ENCODE assay signal across 11 cellular contexts in the genomic region with DNA sequence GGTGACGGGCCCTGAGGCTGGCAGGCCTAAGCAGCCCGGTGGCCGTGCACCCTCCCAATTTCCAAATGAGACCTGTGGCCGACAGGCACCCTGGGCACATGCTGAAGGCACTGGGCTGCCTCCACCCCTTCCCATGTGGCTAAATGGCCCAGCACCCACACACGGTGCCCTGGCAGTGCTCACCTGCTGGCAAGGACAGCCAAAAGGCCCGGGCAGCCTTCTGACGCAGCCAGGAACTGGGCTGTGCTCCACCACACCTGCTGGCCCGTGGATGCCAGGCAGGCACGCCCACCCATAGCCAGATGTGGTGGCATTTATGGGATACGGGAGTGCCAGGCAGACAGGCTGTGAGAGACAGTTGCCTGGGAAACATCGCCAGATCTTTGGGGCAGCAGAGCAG. TPM values are rescaled to one million over a fixed set of nuclear protein-coding genes. Genes with fewer than 3 reads are reported as not detected.
DNase-seq lines count a peak whose midpoint lies in the region; ATAC-seq and TF ChIP-seq lines count a peak whose summit lies in the region.
"Had no signal": no experiment of that assay in that cellular context is flagged by ENCODE, and none has a peak within 500 bp of the region (broad histone marks: within the 10 kb centered on the region; RNA-seq: fewer than 3 reads in every experiment).

No MANE protein-coding gene starts in this region.

- no peaks in the 10 kb centered on the region for H3K9me3 Mint-ChIP-seq in T-helper 1 cell treated with Interleukin-12 subunit alpha and Interleukin-12 subunit beta and Interleukin-4 antibody, amounts not matched to agents 30 μg/mL and 1 μg/mL, for 36 hours
- H3K9me3 Mint-ChIP-seq: endodermal cell had no signal

- TF ChIP-seq CTCF in left lung (IDR thresholded peaks at IDR 0.05) (no peak), OCI-LY7 (conservative IDR thresholded peaks at IDR 0.05; ENCODE audit: low read length) (no peak)

- H3K36me3 Mint-ChIP-seq in T-helper 1 cell treated with Interleukin-12 subunit alpha and Interleukin-12 subunit beta and Interleukin-4 antibody, amounts not matched to agents 30 μg/mL and 1 μg/mL, for 36 hours (ENCODE audit: low read depth), result peaks cover 3% of the 10 kb centered on the region

- H3K4me3 Mint-ChIP-seq in T-helper 1 cell treated with Interleukin-12 subunit alpha and Interleukin-12 subunit beta and Interleukin-4 antibody, amounts not matched to agents 30 μg/mL and 1 μg/mL, for 36 hours, result peak overlapping the region; percentile 89

- no peaks in the 10 kb centered on the region for H3K79me2 ChIP-seq in OCI-LY7 (ENCODE audit: insufficient read depth, low read depth, low read length)

- BruUV-seq in OCI-LY7 (replicated peaks; lab: Mats Ljungman, UMichigan), result no TSS peak

- peak overlapping the region; percentile 89 for H3K27ac Mint-ChIP-seq in T-helper 1 cell treated with Interleukin-12 subunit alpha and Interleukin-12 subunit beta and Interleukin-4 antibody, amounts not matched to agents 30 μg/mL and 1 μg/mL, for 36 hours

- peak overlapping the region in 4 of 5 donors; percentile 23 to 57 (median 44) for H3K9ac ChIP-seq in subcutaneous abdominal adipose tissue (ENCODE audit: low read length in 5 of 5)

- no peaks in the 10 kb centered on the region for H3K9me3 ChIP-seq in left lung
- H3K9me3 ChIP-seq in subcutaneous abdominal adipose tissue (ENCODE audit: control insufficient read depth in 5 of 5, low read length in 5 of 5), result no peaks in the 10 kb centered on the region
- no peaks in the 10 kb centered on the region for H3K9me3 ChIP-seq in OCI-LY7 (ENCODE audit: low read length)

- POLR2A ChIA-PET in OCI-LY7 (lab: Charles Lee), result no interaction called here

- peaks cover 4 to 41% of the 10 kb centered on the region in 2 donors for H3K4me1 ChIP-seq in left lung
- peaks cover 4 to 48% (median 36%) of the 10 kb centered on the region in 5 donors for H3K4me1 ChIP-seq in subcutaneous abdominal adipose tissue (ENCODE audit: control insufficient read depth in 5 of 5, insufficient read depth in 5 of 5, low read length in 5 of 5)
- peaks cover 10% of the 10 kb centered on the region for H3K4me1 ChIP-seq in OCI-LY7 (ENCODE audit: insufficient read depth, low read length, poor library complexity, severe bottlenecking)

- no peaks in the 10 kb centered on the region for H3K9me2 ChIP-seq in OCI-LY7 (ENCODE audit: insufficient read depth, low read length)

- WGBS in adipose tissue, 3 donors, result 45 to 78% (median 75%) methylated on average over 11 of the region's 11 CpGs

- ATAC-seq in left lung (no peak), HG03378 (IDR thresholded peaks at IDR 0.05; ENCODE audit: unreplicated experiment) (no peak)

- H4K20me1 ChIP-seq in OCI-LY7 (ENCODE audit: insufficient read depth, low read length), result no peaks in the 10 kb centered on the region

- H2AFZ ChIP-seq in OCI-LY7 (ENCODE audit: low read length), result no peak overlapping the region

- no peaks in the 10 kb centered on the region for H3K27me3 Mint-ChIP-seq in T-helper 1 cell treated with Interleukin-12 subunit alpha and Interleukin-12 subunit beta and Interleukin-4 antibody, amounts not matched to agents 30 μg/mL and 1 μg/mL, for 36 hours (ENCODE audit: low read depth)

- H3K27me3 ChIP-seq in left lung, result no peaks in the 10 kb centered on the region
- H3K27me3 ChIP-seq in subcutaneous abdominal adipose tissue (ENCODE audit: control insufficient read depth in 5 of 5, insufficient read depth in 4 of 5, low read length in 5 of 5), result no peaks in the 10 kb centered on the region

- DNase-seq in T-helper 1 cell (no peak), left lung (no peak), NCI-H526 (lab: John Stamatoyannopoulos, UW) (no peak), OCI-LY7 (ENCODE audit: low spot score) (no peak)
- DNase-seq: NCI-H1105 treated with DMSO at 0.1 percent for 48 hours had no signal

- no peak overlapping the region for H3K4me3 ChIP-seq in left lung
- peak overlapping the region in 1 of 5 donors; percentile 79 for H3K4me3 ChIP-seq in subcutaneous abdominal adipose tissue (ENCODE audit: low read depth in 1 of 5, low read length in 5 of 5)
- H3K4me3 ChIP-seq in OCI-LY7 (ENCODE audit: low read depth, low read length, poor library complexity, severe bottlenecking), result no peak overlapping the region

- H3K27ac ChIP-seq in adipose tissue (ENCODE audit: low read depth, low read length) (peak overlapping the region; percentile 49), left lung (peak overlapping the region; percentile 53 to 72), subcutaneous abdominal adipose tissue (ENCODE audit: low read depth, low read length) (peak overlapping the region; percentile 46), OCI-LY7 (ENCODE audit: low read depth, low read length, poor library complexity, severe bottlenecking) (no peak overlapping the region)
- H3K27ac ChIP-seq: WERI-Rb-1 had no signal

- peaks cover 13% of the 10 kb centered on the region for H3K4me1 Mint-ChIP-seq in T-helper 1 cell treated with Interleukin-12 subunit alpha and Interleukin-12 subunit beta and Interleukin-4 antibody, amounts not matched to agents 30 μg/mL and 1 μg/mL, for 36 hours (ENCODE audit: low read depth)

- no peaks in the 10 kb centered on the region for H3K36me3 ChIP-seq in left lung
- no peaks in the 10 kb centered on the region for H3K36me3 ChIP-seq in subcutaneous abdominal adipose tissue (ENCODE audit: control insufficient read depth in 5 of 5, insufficient read depth in 5 of 5, low read length in 5 of 5)
- H3K36me3 ChIP-seq in OCI-LY7 (ENCODE audit: insufficient read depth, low read length), result no peaks in the 10 kb centered on the region
- H3K36me3 ChIP-seq: WERI-Rb-1 had no signal

- no peak overlapping the region for H3K4me2 ChIP-seq in OCI-LY7 (ENCODE audit: low read length)

- CTCF ChIA-PET in OCI-LY7 (lab: Charles Lee; ENCODE audit: unreplicated experiment), result no interaction called here

- intact Hi-C loops in left lung (cut with DNase I), result loop anchor here in 1 of 2 donors (10.0 kb wide), 1 partner anchor 186 kb away; no protein-coding TSS in a partner anchor
- intact Hi-C loops in OCI-LY7 (cut with micrococcal nuclease; ENCODE audit: unreplicated experiment), result loop anchor here (5.0 kb wide), 1 partner anchor 104 kb away; no protein-coding TSS in a partner anchor

RNA-seq across cellular contexts. Expression of a gene that starts 4.0 kb away (rescaled TPM):
- 10 to 100 TPM; 30.4 to 69.3 (median 62.6) TPM for polyA plus RNA-seq in adipose tissue
- total RNA-seq in left lung, result 10 to 100 TPM; 51.6 to 69.7 TPM
- 25.7 and 47.4 TPM in 2 replicates for total RNA-seq in OCI-LY7 (2014; rRNA removed; shearing (Covaris generic))
- total RNA-seq in OCI-LY7 (2022), result 55.4 and 55.7 TPM in 2 replicates

RNA-seq across cellular contexts. Expression of a gene that starts 29.5 kb away (rescaled TPM):
- 10 to 100 TPM in 2 of 3 donors, 1 to 10 TPM in 1; 9.5 to 69.2 (median 36.3) TPM for polyA plus RNA-seq in adipose tissue
- total RNA-seq in left lung, result 10 to 100 TPM; 75.8 to 89.0 TPM
- 3.4 and 4.7 TPM in 2 replicates for total RNA-seq in OCI-LY7 (2014; rRNA removed; shearing (Covaris generic))
- 10.0 and 11.7 TPM in 2 replicates for total RNA-seq in OCI-LY7 (2022)

Comparison
In these comparisons a context has a peak if more than half of its experiments do, and no peak if none do; other contexts are left out.
1. RNA of a gene that starts 29.5 kb away (total RNA-seq): 75.8 to 89.0 TPM in left lung; 3.4 to 11.7 TPM in OCI-LY7; every median in the first group is over 4 times any median in the second.